ENCODE assay signal across 27 cellular contexts in genomic region chr2:38200583-38200982, GRCh38.
DNase-seq lines count a peak whose midpoint lies in the region; FAIRE-seq and TF ChIP-seq lines count a peak whose summit lies in the region.
"Had no signal": no experiment of that assay in that cellular context is flagged by ENCODE, and none has a peak within 500 bp of the region (broad histone marks: within the 10 kb centered on the region; RNA-seq: fewer than 3 reads in every experiment).

No MANE protein-coding gene starts in this region.

- intact Hi-C loops in sigmoid colon (cut with DNase I) = no loop called here

- no peak overlapping the region for H3K9ac ChIP-seq in mesenchymal stem cell (ENCODE audit: low read length)
- H3K9ac ChIP-seq: BLaER1 treated with 17β-estradiol and CSF1 and Interleukin-3, amounts not matched to agents 10 nM and 100 nM had no signal

- H3K4me1 ChIP-seq in mesenchymal stem cell (ENCODE audit: control insufficient read depth, insufficient read depth, low read depth, low read length) (no peaks in the 10 kb centered on the region), sigmoid colon (peaks cover 0 to 37% (median 33%) of the 10 kb centered on the region in 4 donors)
- H3K4me1 ChIP-seq: BLaER1 treated with 17β-estradiol and CSF1 and Interleukin-3, amounts not matched to agents 10 nM and 100 nM; Caco-2 had no signal

- H3K27ac ChIP-seq in mesenchymal stem cell (ENCODE audit: low read length, poor library complexity, severe bottlenecking) (no peak overlapping the region), sigmoid colon (peak overlapping the region in 3 of 4 donors; percentile 73 to 74 (median 73))
- H3K27ac ChIP-seq: BLaER1 treated with 17β-estradiol and CSF1 and Interleukin-3, amounts not matched to agents 10 nM and 100 nM; HL-60 had no signal

- no peak overlapping the region for H3K4ac ChIP-seq in mesenchymal stem cell (ENCODE audit: low read depth in 1 of 2, low read length in 2 of 2)

- no peak overlapping the region for H2BK12ac ChIP-seq in mesenchymal stem cell (ENCODE audit: low read length in 2 of 2)

- H2BK15ac ChIP-seq in mesenchymal stem cell (ENCODE audit: low read depth, poor library complexity, severe bottlenecking) = no peak overlapping the region

- no peak overlapping the region for H3K23ac ChIP-seq in mesenchymal stem cell (ENCODE audit: low read length in 2 of 2)

- H4K8ac ChIP-seq in mesenchymal stem cell (ENCODE audit: low read length) = no peak overlapping the region

- FAIRE-seq in endometrium (lab: Jason Lieb, UNC) = peak; percentile 55
- FAIRE-seq: GM12878, HepG2 had no signal

- H3K9me3 ChIP-seq in mesenchymal stem cell (ENCODE audit: control insufficient read depth, low read length) (no peaks in the 10 kb centered on the region), sigmoid colon (no peaks in the 10 kb centered on the region)
- H3K9me3 ChIP-seq: Caco-2 had no signal

- no peak overlapping the region for H2AK5ac ChIP-seq in mesenchymal stem cell (ENCODE audit: low read length, severe bottlenecking)

- H3K27me3 ChIP-seq in mesenchymal stem cell (ENCODE audit: control insufficient read depth in 1 of 2, insufficient read depth in 1 of 2, low read length in 2 of 2) (no peaks in the 10 kb centered on the region), sigmoid colon (no peaks in the 10 kb centered on the region)

- H3K14ac ChIP-seq in mesenchymal stem cell (ENCODE audit: low read length in 2 of 2) = no peak overlapping the region

- H3K36me3 ChIP-seq in mesenchymal stem cell (ENCODE audit: control insufficient read depth in 1 of 2, insufficient read depth in 2 of 2, low read depth in 1 of 2, low read length in 2 of 2) (no peaks in the 10 kb centered on the region), sigmoid colon (no peaks in the 10 kb centered on the region)
- H3K36me3 ChIP-seq: BLaER1 treated with 17β-estradiol and CSF1 and Interleukin-3, amounts not matched to agents 10 nM and 100 nM had no signal

- no peak overlapping the region for H2AFZ ChIP-seq in mesenchymal stem cell (ENCODE audit: low read depth, low read length)

- no peak overlapping the region for H4K91ac ChIP-seq in mesenchymal stem cell (ENCODE audit: low read length)

- no peak overlapping the region for H3K18ac ChIP-seq in mesenchymal stem cell (ENCODE audit: low read depth in 1 of 2, low read length in 2 of 2)

- H3K4me2 ChIP-seq in mesenchymal stem cell (ENCODE audit: low read length, poor library complexity, severe bottlenecking) = no peak overlapping the region
- H3K4me2 ChIP-seq: BLaER1 treated with 17β-estradiol and CSF1 and Interleukin-3, amounts not matched to agents 10 nM and 100 nM had no signal

- whole genome bisulfite sequencing in mesenchymal stem cell = 25% methylated on average over 2 of the region's 3 CpGs
- WGBS in sigmoid colon, 2 donors = 76 to 77% methylated on average over 3 of the region's 3 CpGs

- H2BK120ac ChIP-seq in mesenchymal stem cell (ENCODE audit: low read depth, low read length) = no peak overlapping the region

- H2BK5ac ChIP-seq in mesenchymal stem cell (ENCODE audit: low read depth, low read length, poor library complexity, severe bottlenecking) = no peak overlapping the region

- TF ChIP-seq POLR2A in sigmoid colon (IDR thresholded peaks at IDR 0.05) = no peak

- H3K79me1 ChIP-seq in mesenchymal stem cell (replicated peaks; ENCODE audit: low read length, poor library complexity, severe bottlenecking) = no peaks in the 10 kb centered on the region

- peak; percentile 74 for DNase-seq in mesenchymal stem cell
- peak; percentile 80 for DNase-seq in sigmoid colon
- no peak for DNase-seq in stimulated activated naive CD4-positive, alpha-beta T cell treated with Interleukin-2 at 50 U/mL for 16 hours (lab: John Stamatoyannopoulos, UW)
- no peak for DNase-seq in activated CD8-positive, alpha-beta memory T cell treated with anti-CD3 and anti-CD28 coated beads for 24 hours
- DNase-seq in NCI-H2171 treated with DMSO at 0.1 percent for 48 hours (lab: John Stamatoyannopoulos, UW) = no peak
- no peak for DNase-seq in midbrain (lab: John Stamatoyannopoulos, UW)
- DNase-seq: ACHN; Caco-2; CD4-positive, alpha-beta memory T cell; DMS 273 treated with DMSO at 0.1 percent for 48 hours; DMS79 treated with DMSO at 0.1 percent for 48 hours; H7; HFFc6; MM.1S; NCI-H1048; NCI-H1417 treated with DMSO at 0.1 percent for 48 hours; NCI-H1930; NCI-H2227 treated with DMSO at 0.1 percent for 48 hours; NCI-H510A; NK-92 treated with Interleukin-12 subunit alpha and Interleukin-12 subunit beta, amount 100 ng/mL, for 24 hours; SIG-M5 had no signal

- H3K4me3 ChIP-seq in mesenchymal stem cell (ENCODE audit: insufficient read depth in 1 of 2, low read depth in 1 of 2, low read length in 2 of 2) (no peak overlapping the region), sigmoid colon (no peak overlapping the region)
- H3K4me3 ChIP-seq: BLaER1 treated with 17β-estradiol and CSF1 and Interleukin-3, amounts not matched to agents 10 nM and 100 nM; GM12878; K562 had no signal

- TF ChIP-seq EP300 in sigmoid colon (IDR thresholded peaks at IDR 0.05) = peak; percentile 71 to 80 (median 76)

- TF ChIP-seq CTCF in sigmoid colon (IDR thresholded peaks at IDR 0.05) = no peak

Comparison
In these comparisons a context has a peak if more than half of its experiments do, and no peak if none do; other contexts are left out.
1. DNase-seq: peak in mesenchymal stem cell (single experiment) and sigmoid colon (single experiment); none in stimulated activated naive CD4-positive, alpha-beta T cell treated with Interleukin-2 at 50 U/mL for 16 hours (single experiment), activated CD8-positive, alpha-beta memory T cell treated with anti-CD3 and anti-CD28 coated beads for 24 hours (single experiment), NCI-H2171 treated with DMSO at 0.1 percent for 48 hours (single experiment) and midbrain (single experiment).